29 cellular contexts compared by ENCODE assay signal in the genomic region with DNA sequence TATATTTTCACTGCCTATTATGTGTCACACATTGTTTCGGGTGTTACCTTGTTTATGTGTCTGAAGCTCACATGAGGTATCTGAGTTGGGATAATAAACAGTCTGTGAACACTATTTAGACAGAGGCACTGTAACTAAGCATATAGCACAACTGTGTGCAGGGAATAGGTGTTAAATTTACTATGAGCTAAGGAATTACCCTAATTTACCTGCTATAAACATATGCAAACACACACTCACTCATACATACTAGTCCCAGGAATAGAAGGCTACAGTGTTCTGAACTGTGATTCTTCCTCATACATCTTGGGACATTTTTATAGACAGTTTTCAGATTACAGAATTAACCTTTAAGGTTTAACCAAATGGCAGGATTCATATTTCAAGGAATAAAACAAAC.
DNase-seq lines count a peak whose midpoint lies in the region; ATAC-seq and TF ChIP-seq lines count a peak whose summit lies in the region.
"Had no signal": no experiment of that assay in that cellular context is flagged by ENCODE, and none has a peak within 500 bp of the region (broad histone marks: within the 10 kb centered on the region; RNA-seq: fewer than 3 reads in every experiment).

No MANE protein-coding gene starts in this region.

- no peaks in the 10 kb centered on the region for H3K27me3 ChIP-seq in lower lobe of right lung (ENCODE audit: low read depth)
- H3K27me3 ChIP-seq: BE2C had no signal

- H3K4me3 ChIP-seq in mucosa of descending colon (no peak overlapping the region), lower lobe of right lung (no peak overlapping the region)
- H3K4me3 ChIP-seq: A549; BLaER1; BLaER1 treated with 17β-estradiol and CSF1 and Interleukin-3, amounts not matched to agents 10 nM and 100 nM had no signal

- no peak for TF ChIP-seq CTCF in mucosa of descending colon (IDR thresholded peaks at IDR 0.05)
- no peak for TF ChIP-seq CTCF in lower lobe of right lung (IDR thresholded peaks at IDR 0.05)

- DNase-seq in left colon (no peak), mucosa of descending colon (no peak), DMS 273 (lab: John Stamatoyannopoulos, UW; ENCODE audit: unreplicated experiment) (no peak), lower lobe of right lung (no peak)
- DNase-seq: 8988T; ACHN; AML-193; BE2C; C1 segment of cervical spinal cord; Caco-2; Calu3; CD4-positive, alpha-beta memory T cell; CD4-positive, alpha-beta T cell; CD4-positive, CD25-positive, alpha-beta regulatory T cell; CD8-positive, alpha-beta memory T cell; CD8-positive, alpha-beta T cell; COR-L47; DMS 273 treated with DMSO at 0.1 percent for 48 hours; DMS153; DMS53; DMS79; DMS79 treated with DMSO at 0.1 percent for 48 hours; DND-41; EL had no signal

- H3K36me3 ChIP-seq in mucosa of descending colon (ENCODE audit: low read depth) (no peaks in the 10 kb centered on the region), lower lobe of right lung (no peaks in the 10 kb centered on the region)
- H3K36me3 ChIP-seq: BE2C; BLaER1; BLaER1 treated with 17β-estradiol and CSF1 and Interleukin-3, amounts not matched to agents 10 nM and 100 nM had no signal

- intact Hi-C loops in left colon (cut with DNase I, micrococcal nuclease) (no loop called here), mucosa of descending colon (cut with DNase I, micrococcal nuclease) (no loop called here), lower lobe of right lung (cut with DNase I) (no loop called here)

- H3K27ac ChIP-seq in lower lobe of right lung: no peak overlapping the region
- H3K27ac ChIP-seq: 22Rv1; A549; BLaER1; BLaER1 treated with 17β-estradiol and CSF1 and Interleukin-3, amounts not matched to agents 10 nM and 100 nM; C4-2B had no signal

- no peaks in the 10 kb centered on the region for H3K4me1 ChIP-seq in mucosa of descending colon (ENCODE audit: low read depth)
- H3K4me1 ChIP-seq in lower lobe of right lung: no peaks in the 10 kb centered on the region
- H3K4me1 ChIP-seq: A549; BE2C; BLaER1; BLaER1 treated with 17β-estradiol and CSF1 and Interleukin-3, amounts not matched to agents 10 nM and 100 nM; Caco-2 had no signal

- ATAC-seq in left colon (peak; percentile 90), mucosa of descending colon (peak; percentile 80), lower lobe of right lung (no peak)
- ATAC-seq: A549; CD8-positive, alpha-beta T cell had no signal

- H3K9me3 ChIP-seq in mucosa of descending colon: no peaks in the 10 kb centered on the region
- H3K9me3 ChIP-seq in lower lobe of right lung: no peaks in the 10 kb centered on the region
- H3K9me3 ChIP-seq: A549; BE2C; BLaER1; BLaER1 treated with 17β-estradiol and CSF1 and Interleukin-3, amounts not matched to agents 10 nM and 100 nM; Caco-2 had no signal

Comparison
In these comparisons a context has a peak if more than half of its experiments do, and no peak if none do; other contexts are left out.
1. ATAC-seq: peak in left colon (single experiment) and mucosa of descending colon (single experiment); none in lower lobe of right lung (0 of 2).